In the genomic region with DNA sequence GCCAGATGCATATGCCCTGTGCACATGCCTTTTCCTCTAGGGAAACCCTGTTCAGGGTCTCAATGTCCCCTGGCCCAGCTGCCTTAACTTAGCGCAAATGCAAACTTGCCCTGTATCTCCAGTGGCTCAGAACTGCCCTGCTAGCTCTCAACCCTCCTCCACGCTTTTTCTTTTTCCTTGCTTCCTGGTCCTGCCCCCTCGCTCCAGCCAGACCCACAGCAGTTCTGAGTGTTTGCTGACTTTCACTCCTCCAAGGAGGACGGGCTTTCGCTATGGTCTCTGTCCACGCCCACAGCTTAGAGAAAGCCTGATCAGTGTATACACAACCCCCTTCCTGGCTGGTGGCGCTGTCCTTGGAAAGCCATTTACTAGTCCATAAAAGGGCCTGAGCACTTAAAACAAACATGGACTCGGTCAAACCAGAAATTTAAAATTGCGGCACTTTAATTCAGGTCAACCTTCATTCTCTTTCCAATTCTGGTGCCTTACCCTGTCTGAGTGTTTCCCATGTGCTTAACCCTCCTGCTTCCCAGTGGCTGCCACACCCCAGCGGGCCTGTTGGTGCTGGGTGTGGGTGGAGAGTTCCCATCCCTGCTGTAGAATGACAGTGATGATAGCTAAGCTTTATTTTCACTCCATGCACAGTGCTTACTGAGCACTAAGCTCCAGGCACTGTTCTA, we compare ENCODE assay signal across 10 cellular contexts. TPM values are rescaled to one million over a fixed set of nuclear protein-coding genes. Genes with fewer than 3 reads are reported as not detected.
A peak's percentile ranks its signal among the peaks of the same experiment; 100 is the strongest.
DNase-seq lines count a peak whose midpoint lies in the region; ATAC-seq, FAIRE-seq and TF ChIP-seq lines count a peak whose summit lies in the region.
"Had no signal": no experiment of that assay in that cellular context is flagged by ENCODE, and none has a peak within 500 bp of the region (broad histone marks: within the 10 kb centered on the region; RNA-seq: fewer than 3 reads in every experiment).

No MANE protein-coding gene starts in this region.

- 22 to 24% methylated on average over 10 of the region's 10 CpGs for WGBS in thyroid gland, 2 donors

- no peak overlapping the region for H3K4me3 ChIP-seq in bronchial epithelial cell (ENCODE audit: low read depth, low read length)
- no peak overlapping the region for H3K4me3 ChIP-seq in thyroid gland (replicated peaks in 1 of 3)

- peak; percentile 15 for TF ChIP-seq CTCF in bronchial epithelial cell (IDR thresholded peaks at IDR 0.05; ENCODE audit: insufficient read depth, low read length, severe bottlenecking)
- peak in 2 of 6 experiments; percentile 15 to 22 for TF ChIP-seq CTCF in thyroid gland (IDR thresholded peaks at IDR 0.05)

- ATAC-seq in GM21576 (IDR thresholded peaks at IDR 0.05; ENCODE audit: unreplicated experiment), result no peak

- FAIRE-seq in bronchial epithelial cell (lab: Jason Lieb, UNC), result no peak

- H3K36me3 ChIP-seq in bronchial epithelial cell (ENCODE audit: control insufficient read depth, insufficient read depth, low read length), result no peaks in the 10 kb centered on the region
- H3K36me3 ChIP-seq in thyroid gland, result no peaks in the 10 kb centered on the region

- no peaks in the 10 kb centered on the region for H3K27me3 ChIP-seq in bronchial epithelial cell (ENCODE audit: control insufficient read depth, insufficient read depth, low read length)
- no peaks in the 10 kb centered on the region for H3K27me3 ChIP-seq in thyroid gland

- intact Hi-C loops in thyroid gland (cut with DNase I), result no loop called here

- H3K4me1 ChIP-seq in thyroid gland, result peaks cover 9 to 11% of the 10 kb centered on the region in 2 donors

- H3K27ac ChIP-seq in thyroid gland, result peak overlapping the region; percentile 60 to 85 (median 84)

- H3K9me3 ChIP-seq in thyroid gland, result no peaks in the 10 kb centered on the region

- DNase-seq in NCI-H1417 (lab: John Stamatoyannopoulos, UW), result peak in 2 of 3 experiments; percentile 18 to 78
- DNase-seq in NCI-H1417 treated with DMSO at 0.1 percent for 48 hours (lab: John Stamatoyannopoulos, UW), result no peak
- peak; percentile 70 for DNase-seq in bronchial epithelial cell (ENCODE audit: low read depth)
- peak; percentile 89 for DNase-seq in left kidney (ENCODE audit: low read depth, low spot score)
- DNase-seq in thyroid gland, result peak; percentile 90 to 92
- DNase-seq in NCI-H2196 treated with DMSO at 0.1 percent for 48 hours (lab: John Stamatoyannopoulos, UW; ENCODE audit: unreplicated experiment), result no peak
- DNase-seq in stimulated activated CD4-positive, alpha-beta T cell treated with anti-CD3 and anti-CD28 coated beads, Interleukin-12 subunit alpha, Interleukin-12 subunit beta, amount 100 ng/mL, for 4 hours, result no peak
- DNase-seq: ACHN; stimulated activated CD4-positive, alpha-beta T cell treated with anti-CD3 and anti-CD28 coated beads, Interleukin-15, amount 100 ng/mL, for 24 hours had no signal

- peak in 1 of 2 donors; percentile 77 for TF ChIP-seq POLR2A in thyroid gland (IDR thresholded peaks at IDR 0.05)

RNA-seq across cellular contexts. Expression of gene TMEM98, which starts 15.6 kb away (rescaled TPM):
- total RNA-seq in bronchial epithelial cell (22.4 and 32.0 TPM in 2 replicates), thyroid gland (100 to 1,000 TPM in 1 of 4 donors, 10 to 100 TPM in 3; 57.0 to 121 (median 74.8) TPM)

RNA-seq across cellular contexts. Expression of gene MYO1D, which starts 35.4 kb away (rescaled TPM):
- total RNA-seq in bronchial epithelial cell, result 35.8 and 42.9 TPM in 2 replicates
- 100 to 1,000 TPM in 2 of 4 donors, 10 to 100 TPM in 2; 91.9 to 143 (median 97.8) TPM for total RNA-seq in thyroid gland

Comparison
In these comparisons a context has a peak if more than half of its experiments do, and no peak if none do; other contexts are left out.
1. DNase-seq: peak in NCI-H1417 (2 of 3), bronchial epithelial cell (single experiment), left kidney (single experiment) and thyroid gland (2 of 2); none in NCI-H1417 treated with DMSO at 0.1 percent for 48 hours (single experiment), NCI-H2196 treated with DMSO at 0.1 percent for 48 hours (single experiment) and stimulated activated CD4-positive, alpha-beta T cell treated with anti-CD3 and anti-CD28 coated beads, Interleukin-12 subunit alpha, Interleukin-12 subunit beta, amount 100 ng/mL, for 4 hours (single experiment).